10 cellular contexts compared by ENCODE assay signal in genomic region chr6:119148102-119148824, GRCh38.
A peak's percentile ranks its signal among the peaks of the same experiment; 100 is the strongest.
DNase-seq lines count a peak whose midpoint lies in the region; ATAC-seq, FAIRE-seq and TF ChIP-seq lines count a peak whose summit lies in the region.
"Had no signal": no experiment of that assay in that cellular context is flagged by ENCODE, and none has a peak within 500 bp of the region (broad histone marks: within the 10 kb centered on the region; RNA-seq: fewer than 3 reads in every experiment).

No MANE protein-coding gene starts in this region.

- H3K4me2 ChIP-seq in endothelial cell of umbilical vein (ENCODE audit: insufficient read depth, low read length), result peak overlapping the region; percentile 42

- no peak overlapping the region for H3K9ac ChIP-seq in endothelial cell of umbilical vein (replicated peaks; ENCODE audit: extremely low read depth, insufficient read depth, low read length)

- no peaks in the 10 kb centered on the region for H4K20me1 ChIP-seq in endothelial cell of umbilical vein (replicated peaks; ENCODE audit: control insufficient read depth, extremely low read depth, insufficient read depth, low read length)

- H3K9me1 ChIP-seq in endothelial cell of umbilical vein (replicated peaks; ENCODE audit: control insufficient read depth, extremely low read depth, insufficient read depth, low read length), result no peaks in the 10 kb centered on the region

- H3K27me3 ChIP-seq in endothelial cell of umbilical vein (ENCODE audit: control insufficient read depth in 2 of 2, insufficient read depth in 2 of 2, low read length in 2 of 2), result no peaks in the 10 kb centered on the region

- H3K4me1 ChIP-seq in endothelial cell of umbilical vein (ENCODE audit: control insufficient read depth, extremely low read depth, insufficient read depth, low read length), result peaks cover 29% of the 10 kb centered on the region

- H3K9me3 ChIP-seq in endothelial cell of umbilical vein (replicated peaks; ENCODE audit: control insufficient read depth, insufficient read depth, low read length), result no peaks in the 10 kb centered on the region

- no peak overlapping the region for H3K4me3 ChIP-seq in endothelial cell of umbilical vein (replicated peaks in 1 of 3; ENCODE audit: insufficient read depth in 1 of 3, low read depth in 1 of 3, low read length in 3 of 3)

- CTCF ChIA-PET in endothelial cell of umbilical vein (lab: Charles Lee), result interaction anchor here (0.7 to 4.8 kb wide), 20 partner anchors 9 to 1908 kb away, joined by 3 to 46 read pairs (median 4); no protein-coding TSS in a partner anchor

- H3K36me3 ChIP-seq in endothelial cell of umbilical vein (ENCODE audit: control insufficient read depth in 2 of 2, extremely low read depth in 1 of 2, insufficient read depth in 2 of 2, low read length in 2 of 2), result no peaks in the 10 kb centered on the region

- no peaks in the 10 kb centered on the region for H3K79me2 ChIP-seq in endothelial cell of umbilical vein (ENCODE audit: control insufficient read depth, insufficient read depth, low read length)

- no peak for TF ChIP-seq POLR2A in endothelial cell of umbilical vein (IDR thresholded peaks at IDR 0.05; ENCODE audit: low read depth, low read length)

- POLR2A ChIA-PET in endothelial cell of umbilical vein (lab: Charles Lee), result no interaction called here

- BruUV-seq in endothelial cell of umbilical vein (replicated peaks; lab: Mats Ljungman, UMichigan), result no TSS peak

- DNase-seq in NCI-H2196 (lab: John Stamatoyannopoulos, UW; ENCODE audit: unreplicated experiment) (peak; percentile 41), NCI-H2196 treated with DMSO at 0.1 percent for 48 hours (lab: John Stamatoyannopoulos, UW; ENCODE audit: unreplicated experiment) (no peak), HuH-7 (ENCODE audit: low spot score) (peak; percentile 67), SHP77 (lab: John Stamatoyannopoulos, UW) (peak; percentile 16 to 54), endothelial cell of umbilical vein (ENCODE audit: low read depth, low spot score) (peak; percentile 72), middle frontal gyrus (ENCODE audit: extremely low spot score, low spot score) (peak; percentile 62)

- ATAC-seq in GM21447 (IDR thresholded peaks at IDR 0.05; ENCODE audit: unreplicated experiment), result no peak
- ATAC-seq in HG03342 (IDR thresholded peaks at IDR 0.05; ENCODE audit: unreplicated experiment), result no peak

- peak; percentile 37 to 56 for TF ChIP-seq CTCF in endothelial cell of umbilical vein (IDR thresholded peaks at IDR 0.05; ENCODE audit: extremely low read depth in 1 of 2, insufficient read depth in 1 of 2, low read depth in 1 of 2, low read length in 2 of 2)

- dilution Hi-C loops in endothelial cell of umbilical vein (cut with MboI; ENCODE audit: extremely low pct_ligation_motif_present, low sequenced_read_pairs), result no loop called here

- H2AFZ ChIP-seq in endothelial cell of umbilical vein (ENCODE audit: low read depth, low read length), result no peak overlapping the region

- peak; percentile 96 for FAIRE-seq in endothelial cell of umbilical vein (lab: Jason Lieb, UNC)
- FAIRE-seq: colon, G401.6 had no signal

- intact Hi-C loops in endothelial cell of umbilical vein (cut with micrococcal nuclease), result loop anchor here (1.0 to 2.0 kb wide), 2 partner anchors 593 to 1909 kb away; no protein-coding TSS in a partner anchor

- H3K27ac ChIP-seq in endothelial cell of umbilical vein (ENCODE audit: insufficient read depth, low read depth, low read length), result peak overlapping the region; percentile 86

TF ChIP-seq in endothelial cell of umbilical vein, 7 proteins besides CTCF, POLR2A, EP300 and RAD21:
- TF ChIP-seq FOS (IDR thresholded peaks at IDR 0.05; ENCODE audit: borderline replicate concordance, insufficient read depth, low read length) (no peak), MAX (IDR thresholded peaks at IDR 0.05; ENCODE audit: insufficient read depth, insufficient read length) (no peak), POLR2AphosphoS5 (IDR thresholded peaks at IDR 0.05; ENCODE audit: insufficient read depth, low read depth, low read length) (no peak), MYC (IDR thresholded peaks at IDR 0.05; ENCODE audit: low read depth, low read length) (no peak), JUN (IDR thresholded peaks at IDR 0.05; ENCODE audit: borderline replicate concordance, insufficient read depth, insufficient read length, low read depth) (no peak), EZH2 (IDR thresholded peaks at IDR 0.05; ENCODE audit: borderline replicate concordance, low read depth, low read length, severe bottlenecking) (no peak), GATA2 (IDR thresholded peaks at IDR 0.05; ENCODE audit: insufficient read depth, insufficient read length, low read depth, low read length) (no peak)
